ENCODE assay signal across 20 cellular contexts in genomic region chr16:4702466-4702808, GRCh38. TPM values are rescaled to one million over a fixed set of nuclear protein-coding genes. Genes with fewer than 3 reads are reported as not detected.
DNase-seq lines count a peak whose midpoint lies in the region; ATAC-seq, FAIRE-seq and TF ChIP-seq lines count a peak whose summit lies in the region.
"Had no signal": no experiment of that assay in that cellular context is flagged by ENCODE, and none has a peak within 500 bp of the region (broad histone marks: within the 10 kb centered on the region; RNA-seq: fewer than 3 reads in every experiment).

No MANE protein-coding gene starts in this region.

- H3K27ac ChIP-seq in K562 (ENCODE audit: extremely low read depth, low read depth, low read length) (peak overlapping the region; percentile 38; the same call in 1 of the 3 replicates), neuronal stem cell (replicated peaks; ENCODE audit: low read length) (no peak overlapping the region)
- H3K27ac ChIP-seq: BLaER1, GM23248, PC-9 had no signal

- H3K36me3 ChIP-seq in H7 (replicated peaks; ENCODE audit: control insufficient read depth, insufficient read depth, low read length), result peaks cover 21% of the 10 kb centered on the region
- peaks cover 88% of the 10 kb centered on the region; the same call in 2 of the 3 replicates for H3K36me3 ChIP-seq in K562 (ENCODE audit: control insufficient read depth, insufficient read depth, low read length)
- H3K36me3 ChIP-seq in neuronal stem cell (replicated peaks in 1 of 2; ENCODE audit: control insufficient read depth in 2 of 2, insufficient read depth in 2 of 2, low read length in 2 of 2), result peaks cover 45 to 82% of the 10 kb centered on the region in 2 donors

- H4K20me1 ChIP-seq in K562 (replicated peaks; ENCODE audit: control insufficient read depth, insufficient read depth, low read length), result no peaks in the 10 kb centered on the region

- H3K23ac ChIP-seq in neuronal stem cell (ENCODE audit: low read depth, low read length, poor library complexity), result no peak overlapping the region

- H3K79me2 ChIP-seq in K562 (ENCODE audit: control insufficient read depth, insufficient read depth, low read length), result no peaks in the 10 kb centered on the region

- no peak overlapping the region for H4K91ac ChIP-seq in neuronal stem cell (ENCODE audit: low read depth, low read length, poor library complexity)

- TF ChIP-seq CTCF in K562 (IDR thresholded peaks at IDR 0.05 in 2 of 3, conservative IDR thresholded peaks at IDR 0.05 in 1 of 3; ENCODE audit: insufficient read depth in 2 of 3, low read depth in 1 of 3, low read length in 3 of 3), result no peak

- no peak for ATAC-seq in K562
- ATAC-seq in left lobe of liver, result peak; percentile 58
- ATAC-seq in GM19023 (IDR thresholded peaks at IDR 0.05; ENCODE audit: unreplicated experiment), result no peak
- ATAC-seq: SK-N-SH treated with all-trans-retinoic acid at 6 μM for 48 hours had no signal

- peak overlapping the region; percentile 17 for H4K8ac ChIP-seq in neuronal stem cell (ENCODE audit: low read depth, low read length)

- TF ChIP-seq EP300 in K562 (IDR thresholded peaks at IDR 0.05; ENCODE audit: low read length), result no peak

- TF ChIP-seq RAD21 in K562 (CRISPR knock-in tag; conservative IDR thresholded peaks at IDR 0.05 in 1 of 2, IDR thresholded peaks at IDR 0.05 in 1 of 2), result no peak

- no peak overlapping the region for H3K14ac ChIP-seq in neuronal stem cell (ENCODE audit: low read length)

- no peak overlapping the region for H2BK120ac ChIP-seq in neuronal stem cell (ENCODE audit: low read depth, low read length)

- no peak overlapping the region for H3K4ac ChIP-seq in neuronal stem cell (ENCODE audit: low read length)

- 33% methylated on average over 7 of the region's 7 CpGs for WGBS in K562 (ENCODE audit: insufficient coverage, low coverage, missing lambda C conversion rate)
- no CpG with 5 or more reads among the region's 7 CpGs for WGBS in neuronal stem cell (ENCODE audit: extremely low coverage in 2 of 2, insufficient read length in 2 of 2, insufficient replicate concordance in 1 of 2), 2 donors

- DNase-seq in H7, result peak; percentile 14
- DNase-seq in K562 (ENCODE audit: extremely low read depth in 1 of 4, low spot score in 3 of 4), result peak in 1 of 4 experiments; percentile 42
- DNase-seq in left lobe of liver (ENCODE audit: low spot score), result peak; percentile 59
- no peak for DNase-seq in neuronal stem cell (ENCODE audit: low spot score)
- DNase-seq in CD1c-positive myeloid dendritic cell (ENCODE audit: extremely low spot score), result no peak
- no peak for DNase-seq in AG08395 (ENCODE audit: low spot score)
- DNase-seq in dermis blood vessel endothelial cell, result no peak
- DNase-seq: GM23248, MG63, NCI-H1092 treated with DMSO at 0.1 percent for 48 hours, NCI-H1694, NCI-H2107, NCI-H345, NCI-H69, PC-9, SHP77 had no signal

- intact Hi-C loops in K562 (cut with micrococcal nuclease), result no loop called here

- CTCF ChIA-PET in K562 (lab: Yijun Ruan, JAX; ENCODE audit: low intra/inter-chr PET ratio), result no interaction called here

- in situ Hi-C loops in K562 (cut with MboI), result no loop called here

- H2BK12ac ChIP-seq in neuronal stem cell (ENCODE audit: low read length), result no peak overlapping the region

- H3K9me1 ChIP-seq in K562 (ENCODE audit: control insufficient read depth, insufficient read depth, low read length), result peaks cover 3% of the 10 kb centered on the region

- TF ChIP-seq POLR2A in K562 (conservative IDR thresholded peaks at IDR 0.05), result no peak

- H3K4me3 ChIP-seq in H7 (ENCODE audit: insufficient read depth, low read depth, low read length) (no peak overlapping the region), K562 (no peak overlapping the region), neuronal stem cell (ENCODE audit: low read length in 2 of 2) (no peak overlapping the region)
- H3K4me3 ChIP-seq: BLaER1, GM23248, MG63, PC-9 had no signal

- H3K4me2 ChIP-seq in K562 (ENCODE audit: insufficient read depth, low read length) (no peak overlapping the region), neuronal stem cell (ENCODE audit: insufficient read depth, low read length, poor library complexity, severe bottlenecking) (no peak overlapping the region)
- H3K4me2 ChIP-seq: BLaER1, PC-9 had no signal

- POLR2A ChIA-PET in K562 (lab: Yijun Ruan, JAX), result interaction anchor here (0.6 to 1.3 kb wide), 2 partner anchors 100 to 325 kb away, joined by 3 to 4 read pairs; partner anchors contain the start of gene ROGDI

- H2AK5ac ChIP-seq in neuronal stem cell (ENCODE audit: low read depth, low read length), result no peak overlapping the region

- peaks cover 9% of the 10 kb centered on the region for H3K79me1 ChIP-seq in neuronal stem cell (ENCODE audit: low read depth, low read length)

- no peak overlapping the region for H3K18ac ChIP-seq in neuronal stem cell (ENCODE audit: low read length)

- H3K9ac ChIP-seq in K562 (ENCODE audit: insufficient read depth in 1 of 2, low read depth in 2 of 2, low read length in 2 of 2) (0 out of 4 replicates have a peak overlapping the region, but pooled peaks of 1 of the 2 experiments have one; percentile 19), neuronal stem cell (ENCODE audit: low read depth, low read length, poor library complexity) (no peak overlapping the region)
- H3K9ac ChIP-seq: BLaER1, GM23248 had no signal

- no peak overlapping the region for H2BK5ac ChIP-seq in neuronal stem cell (ENCODE audit: low read length)

- H2AFZ ChIP-seq in K562 (ENCODE audit: low read depth, low read length) (no peak overlapping the region), neuronal stem cell (ENCODE audit: low read length) (no peak overlapping the region)
- H2AFZ ChIP-seq: GM23248, PC-9 had no signal

- H3K4me1 ChIP-seq in K562 (replicated peaks in 1 of 2; ENCODE audit: control insufficient read depth in 2 of 2, insufficient read depth in 2 of 2, low read length in 2 of 2), result peaks cover 3 to 14% of the 10 kb centered on the region in 2 experiments; a peak in 3 of 5 replicates
- H3K4me1 ChIP-seq in neuronal stem cell (ENCODE audit: control insufficient read depth in 2 of 2, insufficient read depth in 1 of 2, low read depth in 1 of 2, low read length in 2 of 2), result no peaks in the 10 kb centered on the region

- no peak overlapping the region for H2BK15ac ChIP-seq in neuronal stem cell (ENCODE audit: low read length)

- H3K9me3 ChIP-seq in K562 (replicated peaks; ENCODE audit: control insufficient read depth, insufficient read depth, low read depth, low read length) (no peaks in the 10 kb centered on the region), neuronal stem cell (replicated peaks in 1 of 2; ENCODE audit: control insufficient read depth in 2 of 2, insufficient read depth in 1 of 2, low read depth in 1 of 2, low read length in 2 of 2) (no peaks in the 10 kb centered on the region)
- H3K9me3 ChIP-seq: BLaER1, MG63 had no signal

- no peaks in the 10 kb centered on the region for H3K27me3 ChIP-seq in H7 (ENCODE audit: control insufficient read depth, insufficient read depth, low read length)
- H3K27me3 ChIP-seq in K562 (ENCODE audit: control insufficient read depth in 2 of 2, insufficient read depth in 2 of 2, low read length in 2 of 2), result no peaks in the 10 kb centered on the region
- no peaks in the 10 kb centered on the region for H3K27me3 ChIP-seq in neuronal stem cell (ENCODE audit: control insufficient read depth in 3 of 3, insufficient read depth in 3 of 3, low read depth in 1 of 3, low read length in 3 of 3)
- H3K27me3 ChIP-seq: BLaER1, MG63 had no signal

- no peak for FAIRE-seq in K562 (lab: Jason Lieb, UNC)
- FAIRE-seq: GM12891 had no signal

- no TSS peak for BruUV-seq in K562 (replicated peaks; lab: Mats Ljungman, UMichigan)

RNA-seq across cellular contexts. Expression of gene NUDT16L1, which starts 9.1 kb away (rescaled TPM):
- 43.9 and 50.5 TPM in 2 replicates for total RNA-seq in H7 (2014; rRNA removed; shearing (Covaris generic))
- total RNA-seq in K562 (2011; cell fraction: chromatin; rRNA removed; ENCODE audit: low replicate concordance), result 12.3 and 32.4 TPM in 2 replicates
- 30.5 and 32.1 TPM in 2 replicates for total RNA-seq in K562 (2011; cell fraction: nucleolus; rRNA removed)
- total RNA-seq in K562 (2011; cell fraction: nucleoplasm; rRNA removed), result 19.6 TPM in 2 replicates
- total RNA-seq in K562 (2014; rRNA removed), result 35.7 and 37.0 TPM in 2 replicates
- 5.9 and 8.6 TPM in 2 replicates for total RNA-seq in K562 (2014; rRNA removed; fragmentation: Illumina TruSeq; extraction: Trizol)
- 13.7 and 13.8 TPM in 2 replicates for total RNA-seq in K562 (2015; rRNA removed; fragmentation: Illumina TruSeq; extraction: Trizol)
- total RNA-seq in K562 (2021), result 33.1 and 34.9 TPM in 2 replicates
- 14.6 and 20.1 TPM in 2 replicates for polyA plus RNA-seq in K562 (2011; rRNA removed)
- polyA plus RNA-seq in K562 (2011; cell fraction: cytosol; rRNA removed), result 25.7 and 57.0 TPM in 2 replicates
- 28.9 and 31.1 TPM in 2 replicates for polyA plus RNA-seq in K562 (2011; cell fraction: nucleus; rRNA removed)
- polyA plus RNA-seq in K562 (2012), result 18.7 and 22.2 TPM in 2 replicates
- 10.1 and 14.7 TPM in 2 replicates for polyA plus RNA-seq in K562 (2014; fragmentation: Illumina TruSeq; extraction: Trizol)
- polyA plus RNA-seq in K562 (2014; fragmentation: Nextera tagmentation; extraction: Ambion mirVana), result 1 to 10 TPM; 1.4 to 1.9 TPM
- polyA plus RNA-seq in K562 (2014; rRNA removed), result 37.6 and 39.9 TPM in 2 replicates
- polyA minus RNA-seq in K562 (2011; rRNA and poly(A)+ RNA removed), result 4.1 and 5.1 TPM in 2 replicates
- 7.0 and 11.2 TPM in 2 replicates for polyA minus RNA-seq in K562 (2011; cell fraction: cytosol; rRNA and poly(A)+ RNA removed)
- polyA minus RNA-seq in K562 (2011; cell fraction: nucleus; rRNA and poly(A)+ RNA removed), result 10.1 and 11.6 TPM in 2 replicates
- 40.4 TPM for total RNA-seq in left lobe of liver
- polyA plus RNA-seq in neuronal stem cell (2013, experiment 1 of 2), result 24.6 TPM
- 25.4 TPM for polyA plus RNA-seq in neuronal stem cell (2013, experiment 2 of 2)
- total RNA-seq in dermis blood vessel endothelial cell, result 34.4 and 39.0 TPM in 2 replicates

RNA-seq across cellular contexts. Expression of gene ANKS3, which starts 31.6 kb away (rescaled TPM):
- total RNA-seq in H7 (2014; rRNA removed; shearing (Covaris generic)), result 19.5 and 21.8 TPM in 2 replicates
- 131 and 242 TPM in 2 replicates for total RNA-seq in K562 (2011; cell fraction: chromatin; rRNA removed; ENCODE audit: low replicate concordance)
- total RNA-seq in K562 (2011; cell fraction: nucleolus; rRNA removed), result 131 and 135 TPM in 2 replicates
- 120 and 128 TPM in 2 replicates for total RNA-seq in K562 (2011; cell fraction: nucleoplasm; rRNA removed)
- total RNA-seq in K562 (2014; rRNA removed) (21.5 and 21.9 TPM in 2 replicates), K562 (2014; rRNA removed; fragmentation: Illumina TruSeq; extraction: Trizol) (8.0 and 12.0 TPM in 2 replicates), K562 (2015; rRNA removed; fragmentation: Illumina TruSeq; extraction: Trizol) (14.8 and 15.6 TPM in 2 replicates), K562 (2021) (22.1 and 25.7 TPM in 2 replicates), left lobe of liver (10.6 TPM), dermis blood vessel endothelial cell (14.8 and 29.3 TPM in 2 replicates)
- polyA plus RNA-seq in K562 (2011; rRNA removed) (17.2 and 21.5 TPM in 2 replicates), K562 (2014; fragmentation: Illumina TruSeq; extraction: Trizol) (9.3 and 11.4 TPM in 2 replicates), K562 (2014; fragmentation: Nextera tagmentation; extraction: Ambion mirVana) (under 1 TPM; 0.43 to 0.66 TPM), K562 (2014; rRNA removed) (23.4 and 23.7 TPM in 2 replicates)
- polyA plus RNA-seq in K562 (2011; cell fraction: cytosol; rRNA removed), result 15.2 and 18.4 TPM in 2 replicates
- 68.8 and 84.5 TPM in 2 replicates for polyA plus RNA-seq in K562 (2011; cell fraction: nucleus; rRNA removed)
- polyA plus RNA-seq in K562 (2012), result 11.9 and 13.9 TPM in 2 replicates
- polyA minus RNA-seq in K562 (2011; rRNA and poly(A)+ RNA removed), result 29.5 and 35.6 TPM in 2 replicates
- 11.2 and 13.6 TPM in 2 replicates for polyA minus RNA-seq in K562 (2011; cell fraction: cytosol; rRNA and poly(A)+ RNA removed)
- polyA minus RNA-seq in K562 (2011; cell fraction: nucleus; rRNA and poly(A)+ RNA removed), result 34.1 and 41.4 TPM in 2 replicates
- 10.9 TPM for polyA plus RNA-seq in neuronal stem cell (2013, experiment 1 of 2)
- polyA plus RNA-seq in neuronal stem cell (2013, experiment 2 of 2), result 11.0 TPM

RNA-seq across cellular contexts. Expression of gene DNAAF8, which starts 31.9 kb away (rescaled TPM):
- 1.1 TPM in 1 of 2 replicates, not detected in the other for total RNA-seq in H7 (2014; rRNA removed; shearing (Covaris generic))
- 0.19 TPM in 1 of 2 replicates, not detected in the other for total RNA-seq in K562 (2011; cell fraction: chromatin; rRNA removed; ENCODE audit: low replicate concordance)
- total RNA-seq in K562 (2011; cell fraction: nucleolus; rRNA removed), result 0.33 and 0.39 TPM in 2 replicates
- 0.15 TPM in 2 replicates for total RNA-seq in K562 (2011; cell fraction: nucleoplasm; rRNA removed)
- total RNA-seq in K562 (2014; rRNA removed) (not detected in 2 replicates), K562 (2014; rRNA removed; fragmentation: Illumina TruSeq; extraction: Trizol) (not detected in 2 replicates), K562 (2015; rRNA removed; fragmentation: Illumina TruSeq; extraction: Trizol) (not detected in 2 replicates), K562 (2021) (not detected in 2 replicates), left lobe of liver (0.45 TPM), dermis blood vessel endothelial cell (0.70 and 1.7 TPM in 2 replicates)
- polyA plus RNA-seq in K562 (2011; rRNA removed) (0.04 and 0.11 TPM in 2 replicates), K562 (2014; fragmentation: Illumina TruSeq; extraction: Trizol) (0.10 TPM in 1 of 2 replicates, not detected in the other), K562 (2014; fragmentation: Nextera tagmentation; extraction: Ambion mirVana) (not detected), K562 (2014; rRNA removed) (0.12 TPM in 1 of 2 replicates, not detected in the other)
- polyA plus RNA-seq in K562 (2011; cell fraction: cytosol; rRNA removed), result 0.07 and 0.10 TPM in 2 replicates
- 0.07 and 0.40 TPM in 2 replicates for polyA plus RNA-seq in K562 (2011; cell fraction: nucleus; rRNA removed)
- polyA plus RNA-seq in K562 (2012), result 0.16 and 0.26 TPM in 2 replicates
- not detected in 2 replicates for polyA minus RNA-seq in K562 (2011; rRNA and poly(A)+ RNA removed)
- not detected in 2 replicates for polyA minus RNA-seq in K562 (2011; cell fraction: cytosol; rRNA and poly(A)+ RNA removed)
- polyA minus RNA-seq in K562 (2011; cell fraction: nucleus; rRNA and poly(A)+ RNA removed), result 0.33 TPM in 1 of 2 replicates, not detected in the other
- 0.29 TPM for polyA plus RNA-seq in neuronal stem cell (2013, experiment 1 of 2)
- 0.17 TPM for polyA plus RNA-seq in neuronal stem cell (2013, experiment 2 of 2)

Comparison
In these comparisons a context has a peak if more than half of its experiments do, and no peak if none do; other contexts are left out.
1. DNase-seq: peak in H7 (single experiment) and left lobe of liver (single experiment); none in neuronal stem cell (single experiment), CD1c-positive myeloid dendritic cell (single experiment), AG08395 (single experiment) and dermis blood vessel endothelial cell (single experiment).